Comparison of ENCODE assay signal across 9 cellular contexts in genomic region chr5:141492168-141492885, GRCh38. TPM values are rescaled to one million over a fixed set of nuclear protein-coding genes. Genes with fewer than 3 reads are reported as not detected.
A peak's percentile ranks its signal among the peaks of the same experiment; 100 is the strongest.
DNase-seq lines count a peak whose midpoint lies in the region; ATAC-seq and TF ChIP-seq lines count a peak whose summit lies in the region.
"Had no signal": no experiment of that assay in that cellular context is flagged by ENCODE, and none has a peak within 500 bp of the region (broad histone marks: within the 10 kb centered on the region; RNA-seq: fewer than 3 reads in every experiment).

No MANE protein-coding gene starts in this region.

- H3K4me3 Mint-ChIP-seq in activated CD4-positive, alpha-beta T cell treated with anti-CD3 and anti-CD28 coated beads, Interleukin-2, amount 10 ng/mL, durations not matched to agents 24 days and 14 days = peak overlapping the region; percentile 79

- H3K79me2 ChIP-seq in DOHH2 (ENCODE audit: control insufficient read depth, low read length) = peaks cover 68% of the 10 kb centered on the region

- TF ChIP-seq CTCF in DOHH2 (IDR thresholded peaks at IDR 0.05; ENCODE audit: low read depth, low read length, poor library complexity, severe bottlenecking) (no peak), foreskin fibroblast (IDR thresholded peaks at IDR 0.05; ENCODE audit: low read depth, low read length) (no peak)

- H3K9me3 Mint-ChIP-seq in activated CD4-positive, alpha-beta T cell treated with anti-CD3 and anti-CD28 coated beads, Interleukin-2, amount 10 ng/mL, durations not matched to agents 24 days and 14 days = no peaks in the 10 kb centered on the region

- H3K9me3 ChIP-seq in DOHH2 (ENCODE audit: control insufficient read depth, insufficient read depth, low read length) = no peaks in the 10 kb centered on the region

- H3K4me3 ChIP-seq in DOHH2 (ENCODE audit: low read length) = peak overlapping the region; percentile 58
- H3K4me3 ChIP-seq in foreskin fibroblast (ENCODE audit: low read depth in 1 of 2, low read length in 2 of 2) = no peak overlapping the region

- intact Hi-C loops in activated CD4-positive, alpha-beta T cell treated with anti-CD3 and anti-CD28 coated beads, Interleukin-2, amount 10 ng/mL, durations not matched to agents 24 days and 14 days (cut with micrococcal nuclease) = no loop called here

- peaks cover 5% of the 10 kb centered on the region; the same call in 1 of the 2 replicates for H3F3A ChIP-seq in DOHH2 (ENCODE audit: control insufficient read depth, insufficient read depth)

- H3K27me3 ChIP-seq in DOHH2 (ENCODE audit: control insufficient read depth, low read length) = no peaks in the 10 kb centered on the region

- H3K4me1 ChIP-seq in DOHH2 (ENCODE audit: control insufficient read depth, low read length) = peaks cover 71% of the 10 kb centered on the region

- peak; percentile 67 for DNase-seq in activated CD4-positive, alpha-beta T cell treated with anti-CD3 and anti-CD28 coated beads, Interleukin-2, amount 10 ng/mL, durations not matched to agents 24 days and 14 days
- DNase-seq in left lobe of liver (ENCODE audit: low spot score) = no peak
- no peak for DNase-seq in SHP77 treated with DMSO at 0.1 percent for 48 hours (lab: John Stamatoyannopoulos, UW)
- DNase-seq in T-helper 9 cell = no peak
- DNase-seq in NCI-H1105 (lab: John Stamatoyannopoulos, UW) = no peak
- DNase-seq in foreskin fibroblast = no peak

- H3K27ac Mint-ChIP-seq in activated CD4-positive, alpha-beta T cell treated with anti-CD3 and anti-CD28 coated beads, Interleukin-2, amount 10 ng/mL, durations not matched to agents 24 days and 14 days = peak overlapping the region; percentile 42

- no peaks in the 10 kb centered on the region for H3K36me3 Mint-ChIP-seq in activated CD4-positive, alpha-beta T cell treated with anti-CD3 and anti-CD28 coated beads, Interleukin-2, amount 10 ng/mL, durations not matched to agents 24 days and 14 days (ENCODE audit: low read depth)

- no peak overlapping the region for H3K27ac ChIP-seq in DOHH2 (ENCODE audit: low read depth, low read length)
- H3K27ac ChIP-seq: KMS-11 had no signal

- H4K20me1 ChIP-seq in DOHH2 (ENCODE audit: control insufficient read depth, insufficient read depth, low read depth, low read length) = no peaks in the 10 kb centered on the region

- H3K9me2 ChIP-seq in DOHH2 (replicated peaks; ENCODE audit: control insufficient read depth, low read length) = no peaks in the 10 kb centered on the region

- peak; percentile 46 for ATAC-seq in GM21576 (IDR thresholded peaks at IDR 0.05; ENCODE audit: unreplicated experiment)
- ATAC-seq in left lobe of liver = peak; percentile 31

- peaks cover 59% of the 10 kb centered on the region for H3K27me3 Mint-ChIP-seq in activated CD4-positive, alpha-beta T cell treated with anti-CD3 and anti-CD28 coated beads, Interleukin-2, amount 10 ng/mL, durations not matched to agents 24 days and 14 days

- H3K4me2 ChIP-seq in DOHH2 (ENCODE audit: low read length) = peak overlapping the region; percentile 63
- H3K4me2 ChIP-seq: KMS-11 had no signal

- peaks cover 93% of the 10 kb centered on the region for H3K36me3 ChIP-seq in DOHH2 (ENCODE audit: control insufficient read depth, low read length)

- peaks cover 2% of the 10 kb centered on the region for H3K4me1 Mint-ChIP-seq in activated CD4-positive, alpha-beta T cell treated with anti-CD3 and anti-CD28 coated beads, Interleukin-2, amount 10 ng/mL, durations not matched to agents 24 days and 14 days

RNA-seq across cellular contexts. Expression of gene PCDHGC5, which starts 3.4 kb away (rescaled TPM):
- total RNA-seq in activated CD4-positive, alpha-beta T cell treated with anti-CD3 and anti-CD28 coated beads, Interleukin-2, amount 10 ng/mL, durations not matched to agents 24 days and 14 days = not detected in 2 replicates
- 0.40 TPM for total RNA-seq in left lobe of liver

RNA-seq across cellular contexts. Expression of gene PCDHGC4, which starts 7.5 kb away (rescaled TPM):
- total RNA-seq in activated CD4-positive, alpha-beta T cell treated with anti-CD3 and anti-CD28 coated beads, Interleukin-2, amount 10 ng/mL, durations not matched to agents 24 days and 14 days = not detected in 2 replicates
- 0.65 TPM for total RNA-seq in left lobe of liver

RNA-seq across cellular contexts. Expression of gene PCDHGC3, which starts 16.6 kb away (rescaled TPM):
- total RNA-seq in activated CD4-positive, alpha-beta T cell treated with anti-CD3 and anti-CD28 coated beads, Interleukin-2, amount 10 ng/mL, durations not matched to agents 24 days and 14 days = 0.24 and 0.58 TPM in 2 replicates
- 8.5 TPM for total RNA-seq in left lobe of liver
